ENCODE assay signal across 12 cellular contexts in the genomic region with DNA sequence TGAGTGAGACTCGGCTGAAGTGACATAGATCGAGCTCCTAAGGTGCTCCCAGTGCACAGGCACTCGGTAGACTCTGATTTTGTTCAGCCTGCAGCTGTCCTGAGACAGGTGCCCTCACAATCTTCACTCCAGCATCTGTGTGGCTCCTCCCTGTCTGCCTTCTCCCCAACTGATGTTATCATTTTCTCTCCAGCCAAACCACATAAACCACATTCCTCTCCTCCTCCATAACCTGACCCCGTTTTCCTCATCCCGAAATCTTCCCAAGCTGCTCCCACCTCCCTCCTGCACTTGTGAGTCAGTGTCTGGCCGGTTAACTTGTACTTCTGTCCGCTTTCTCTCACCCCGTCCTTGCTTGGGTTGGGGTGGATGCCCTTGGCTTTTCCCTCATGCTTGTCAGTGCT.
A peak's percentile ranks its signal among the peaks of the same experiment; 100 is the strongest.
DNase-seq lines count a peak whose midpoint lies in the region; ATAC-seq, FAIRE-seq and TF ChIP-seq lines count a peak whose summit lies in the region.
"Had no signal": no experiment of that assay in that cellular context is flagged by ENCODE, and none has a peak within 500 bp of the region (broad histone marks: within the 10 kb centered on the region; RNA-seq: fewer than 3 reads in every experiment).

No MANE protein-coding gene starts in this region.

- H3K36me3 ChIP-seq in esophagus squamous epithelium, result peaks cover 0 to 12% (median 0%) of the 10 kb centered on the region in 3 donors

- peak overlapping the region in 3 of 4 donors; percentile 53 to 83 (median 66) for H3K27ac ChIP-seq in esophagus squamous epithelium

- ATAC-seq in sciatic nerve, result peak; percentile 80
- ATAC-seq in GM21515 (IDR thresholded peaks at IDR 0.05; ENCODE audit: unreplicated experiment), result no peak
- ATAC-seq in natural killer cell, result no peak
- no peak for ATAC-seq in GM21423 (IDR thresholded peaks at IDR 0.05; ENCODE audit: unreplicated experiment)
- ATAC-seq: K562, right cardiac atrium had no signal

- intact Hi-C loops in esophagus squamous epithelium (cut with DNase I) (no loop called here), sciatic nerve (cut with DNase I) (no loop called here), natural killer cell (cut with micrococcal nuclease) (no loop called here)

- H3K9me3 Mint-ChIP-seq in natural killer cell, result no peaks in the 10 kb centered on the region
- H3K9me3 Mint-ChIP-seq: immature natural killer cell had no signal

- H3K27me3 ChIP-seq in esophagus squamous epithelium, result no peaks in the 10 kb centered on the region

- TF ChIP-seq POLR2A in esophagus squamous epithelium (IDR thresholded peaks at IDR 0.05), result no peak

- no peaks in the 10 kb centered on the region for H3K4me1 Mint-ChIP-seq in natural killer cell
- H3K4me1 Mint-ChIP-seq: immature natural killer cell had no signal

- TF ChIP-seq CTCF in esophagus squamous epithelium (IDR thresholded peaks at IDR 0.05), result no peak
- TF ChIP-seq CTCF in natural killer cell (IDR thresholded peaks at IDR 0.05), result no peak

- WGBS in esophagus squamous epithelium, 2 donors, result 62 to 73% methylated on average over 8 of the region's 8 CpGs

- H3K4me3 Mint-ChIP-seq in natural killer cell, result no peak overlapping the region
- H3K4me3 Mint-ChIP-seq: immature natural killer cell had no signal

- DNase-seq in ELR (ENCODE audit: low read depth) (peak; percentile 88), RCC 7860 (ENCODE audit: low spot score) (peak; percentile 92), esophagus squamous epithelium (lab: John Stamatoyannopoulos, UW) (no peak), sciatic nerve (ENCODE audit: low spot score) (no peak), natural killer cell (no peak), GF-D8 (lab: John Stamatoyannopoulos, UW) (no peak)
- DNase-seq: immature natural killer cell, NCI-H524 treated with DMSO at 0.1 percent for 48 hours, right cardiac atrium had no signal

- H3K4me1 ChIP-seq in esophagus squamous epithelium, result peaks cover 0 to 63% (median 3%) of the 10 kb centered on the region in 3 donors

- FAIRE-seq in RCC 7860 (lab: Jason Lieb, UNC), result peak; percentile 98
- FAIRE-seq: K562 had no signal

- no peaks in the 10 kb centered on the region for H3K36me3 Mint-ChIP-seq in natural killer cell
- H3K36me3 Mint-ChIP-seq: immature natural killer cell had no signal

- no peak overlapping the region for H3K4me3 ChIP-seq in esophagus squamous epithelium
- H3K4me3 ChIP-seq: K562 had no signal

- no peak overlapping the region for H3K27ac Mint-ChIP-seq in natural killer cell

- H3K27me3 Mint-ChIP-seq in natural killer cell (ENCODE audit: low read depth in 2 of 2), result peaks cover 6 to 8% of the 10 kb centered on the region in 2 donors

- H3K9me3 ChIP-seq in esophagus squamous epithelium, result no peaks in the 10 kb centered on the region

Comparison
In these comparisons a context has a peak if more than half of its experiments do, and no peak if none do; other contexts are left out.
1. DNase-seq: peak in ELR (single experiment) and RCC 7860 (single experiment); none in esophagus squamous epithelium (single experiment), sciatic nerve (single experiment), natural killer cell (single experiment) and GF-D8 (single experiment).